Comparison of ENCODE assay signal across 8 cellular contexts in the genomic region with DNA sequence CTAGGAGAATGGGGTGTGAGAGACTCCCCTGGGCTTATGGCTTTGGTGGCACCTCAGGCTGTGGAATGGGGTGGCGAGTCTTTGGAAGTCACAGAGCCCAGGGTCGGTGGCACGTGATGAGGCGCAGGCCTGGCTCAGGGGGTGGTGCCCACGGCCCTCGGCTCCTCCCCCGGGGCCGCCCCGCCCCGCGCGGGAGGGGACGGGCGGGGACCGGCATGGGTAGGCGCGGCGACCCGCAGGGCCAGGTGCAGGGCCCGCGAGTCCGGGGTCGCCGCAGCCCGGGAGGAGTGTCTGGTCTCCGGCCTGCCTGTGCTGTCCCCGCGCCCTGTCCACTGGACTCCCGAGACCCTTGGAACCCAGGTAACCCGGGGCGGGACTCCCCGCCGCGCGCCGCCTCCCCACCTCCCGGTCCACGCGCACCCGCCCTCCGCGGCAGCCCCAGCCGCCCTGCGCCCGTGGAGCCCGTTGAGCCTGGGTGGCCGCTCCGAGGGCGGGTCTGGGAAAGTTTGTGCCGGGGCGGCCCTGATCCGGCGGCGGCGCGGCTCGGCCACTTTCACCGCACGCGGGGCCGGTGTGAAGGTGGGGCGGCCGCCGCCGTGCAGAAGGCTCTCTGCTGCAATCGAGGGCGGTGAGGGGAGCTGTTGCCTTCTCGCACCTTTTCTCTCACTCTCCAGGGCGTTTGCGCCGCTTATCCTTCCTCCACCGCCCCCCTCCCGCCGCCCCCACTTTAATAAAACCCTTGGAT. TPM values are rescaled to one million over a fixed set of nuclear protein-coding genes. Genes with fewer than 3 reads are reported as not detected.
DNase-seq lines count a peak whose midpoint lies in the region; ATAC-seq and TF ChIP-seq lines count a peak whose summit lies in the region.

A gene with protein sequence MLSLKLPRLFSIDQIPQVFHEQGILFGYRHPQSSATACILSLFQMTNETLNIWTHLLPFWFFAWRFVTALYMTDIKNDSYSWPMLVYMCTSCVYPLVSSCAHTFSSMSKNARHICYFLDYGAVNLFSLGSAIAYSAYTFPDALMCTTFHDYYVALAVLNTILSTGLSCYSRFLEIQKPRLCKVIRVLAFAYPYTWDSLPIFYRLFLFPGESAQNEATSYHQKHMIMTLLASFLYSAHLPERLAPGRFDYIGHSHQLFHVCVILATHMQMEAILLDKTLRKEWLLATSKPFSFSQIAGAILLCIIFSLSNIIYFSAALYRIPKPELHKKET (plus strand): TSS at position 216 of the 745 bp plus-strand sequence. CDS start 61,169 bp downstream, outside the sequence.

- no peaks in the 10 kb centered on the region for H3K79me2 ChIP-seq in smooth muscle cell (ENCODE audit: low read depth)

- H3K4me3 ChIP-seq in astrocyte of the cerebellum (ENCODE audit: low read depth, low read length) (peak within 1 kb of the TSS; percentile 35), iPS-18c (ENCODE audit: insufficient read depth, low read depth, low read length) (peak within 1 kb of the TSS; percentile 56), smooth muscle cell (peak within 1 kb of the TSS; percentile 66)

- 3% methylated on average over 30 of the region's 74 CpGs for WGBS in smooth muscle cell (ENCODE audit: low lambda C conversion rate)

- no peaks in the 10 kb centered on the region for H4K20me1 ChIP-seq in smooth muscle cell (ENCODE audit: low read depth)

- H2AFZ ChIP-seq in smooth muscle cell (ENCODE audit: low read depth): peak within 1 kb of the TSS; percentile 66

- peak; percentile 44 for DNase-seq in EH (ENCODE audit: low read depth)
- DNase-seq in NCI-H1105 (lab: John Stamatoyannopoulos, UW): peak; percentile 50
- no peak for DNase-seq in astrocyte of the cerebellum (ENCODE audit: low read depth)
- no peak for DNase-seq in smooth muscle cell (lab: John Stamatoyannopoulos, UW; ENCODE audit: unreplicated experiment)
- no peak for DNase-seq in epidermal melanocyte (ENCODE audit: insufficient read length, low spot score)

- H3K27me3 ChIP-seq in smooth muscle cell (ENCODE audit: low read depth): peaks cover 61% of the 10 kb centered on the region

- no peak for ATAC-seq in HG03342 (IDR thresholded peaks at IDR 0.05; ENCODE audit: unreplicated experiment)
- ATAC-seq in GM19351 (IDR thresholded peaks at IDR 0.05; ENCODE audit: unreplicated experiment): no peak

- peaks cover 5% of the 10 kb centered on the region for H3K4me1 ChIP-seq in smooth muscle cell (ENCODE audit: low read depth)

- peak within 1 kb of the TSS; percentile 96 for H3K4me2 ChIP-seq in smooth muscle cell

- H3K27ac ChIP-seq in smooth muscle cell (ENCODE audit: low read depth): no peak within 1 kb of the TSS

- H3K9ac ChIP-seq in smooth muscle cell (ENCODE audit: low read depth): no peak within 1 kb of the TSS

- no peaks in the 10 kb centered on the region for H3K36me3 ChIP-seq in smooth muscle cell (ENCODE audit: low read depth)

- no peaks in the 10 kb centered on the region for H3F3A ChIP-seq in smooth muscle cell (ENCODE audit: low read depth)

- TF ChIP-seq CTCF in astrocyte of the cerebellum (IDR thresholded peaks at IDR 0.05; ENCODE audit: low read depth, low read length, missing control alignments): no peak
- no peak for TF ChIP-seq CTCF in smooth muscle cell (IDR thresholded peaks at IDR 0.05; ENCODE audit: borderline replicate concordance, insufficient read depth, poor library complexity, severe bottlenecking)

- H3K9me3 ChIP-seq in iPS-18c (ENCODE audit: control insufficient read depth, insufficient read depth, low read length) (no peaks in the 10 kb centered on the region), smooth muscle cell (replicated peaks; ENCODE audit: low read depth) (no peaks in the 10 kb centered on the region)

- in situ Hi-C loops in astrocyte of the cerebellum (cut with HindIII; ENCODE audit: low sequenced_read_pairs): no loop called here

RNA-seq across cellular contexts. Expression of the gene that starts here (rescaled TPM):
- 1.6 and 2.6 TPM in 2 replicates for total RNA-seq in smooth muscle cell
- polyA plus RNA-seq in smooth muscle cell: 1.2 and 1.5 TPM in 2 replicates

Comparison
In these comparisons a context has a peak if more than half of its experiments do, and no peak if none do; other contexts are left out.
1. DNase-seq: peak in EH (single experiment) and NCI-H1105 (single experiment); none in astrocyte of the cerebellum (single experiment), smooth muscle cell (single experiment) and epidermal melanocyte (single experiment).
2. Peak in every context shown above with its lines, with median percentiles within 50 percentile points of each other: H3K4me3 ChIP-seq.